Comparison of ENCODE assay signal across 8 cellular contexts in genomic region chr19:49469828-49470614, GRCh38. TPM values are rescaled to one million over a fixed set of nuclear protein-coding genes. Genes with fewer than 3 reads are reported as not detected.
A peak's percentile ranks its signal among the peaks of the same experiment; 100 is the strongest.
DNase-seq lines count a peak whose midpoint lies in the region; ATAC-seq and TF ChIP-seq lines count a peak whose summit lies in the region.

No MANE protein-coding gene starts in this region.

- DNase-seq in effector memory CD4-positive, alpha-beta T cell, result peak; percentile 71 to 83 (median 77)
- DNase-seq in stimulated activated CD8-positive, alpha-beta memory T cell treated with anti-CD3 and anti-CD28 coated beads, Interleukin-7, amount 100 ng/mL, for 48 hours (ENCODE audit: extremely low read depth in 1 of 2, low read depth in 1 of 2), result peak; percentile 87 to 88
- DNase-seq in HuH-7.5 (ENCODE audit: low spot score) (no peak), cerebellum (ENCODE audit: low spot score) (no peak), NCI-H526 (lab: John Stamatoyannopoulos, UW) (no peak)

- peaks cover 55% of the 10 kb centered on the region for H3K4me1 ChIP-seq in effector memory CD4-positive, alpha-beta T cell (ENCODE audit: control insufficient read depth, insufficient read depth, low read length, poor library complexity, severe bottlenecking)

- H3K27me3 ChIP-seq in effector memory CD4-positive, alpha-beta T cell (replicated peaks; ENCODE audit: control insufficient read depth, insufficient read depth, low read length, poor library complexity, severe bottlenecking), result no peaks in the 10 kb centered on the region

- ATAC-seq in GM18505 (IDR thresholded peaks at IDR 0.05; ENCODE audit: unreplicated experiment) (no peak), HG02840 (IDR thresholded peaks at IDR 0.05; ENCODE audit: low FRiP score, unreplicated experiment) (peak; percentile 45)
- peak; percentile 34 to 46 for ATAC-seq in activated CD4-positive, CD25-positive, alpha-beta regulatory T cell treated with anti-CD3 and anti-CD28 coated beads, Interleukin-2, amount 50 U/mL, for 24 hours

- peaks cover 14% of the 10 kb centered on the region for H3K36me3 ChIP-seq in effector memory CD4-positive, alpha-beta T cell (ENCODE audit: control insufficient read depth, insufficient read depth, low read length)

- no peak overlapping the region for H3K4me3 ChIP-seq in effector memory CD4-positive, alpha-beta T cell (ENCODE audit: insufficient read depth, low read depth, low read length, poor library complexity, severe bottlenecking)

- peak overlapping the region; percentile 93 for H3K27ac ChIP-seq in effector memory CD4-positive, alpha-beta T cell (ENCODE audit: insufficient read depth, low read length, poor library complexity, severe bottlenecking)

- peak; percentile 36 for TF ChIP-seq POLR2A in GM18505 (IDR thresholded peaks at IDR 0.05; ENCODE audit: borderline replicate concordance, extremely low read depth, insufficient read depth, insufficient read length)

- no peaks in the 10 kb centered on the region for H3K9me3 ChIP-seq in effector memory CD4-positive, alpha-beta T cell (ENCODE audit: control insufficient read depth, low read length)

RNA-seq across cellular contexts. Expression of gene FLT3LG, which starts 4.0 kb away (rescaled TPM):
- total RNA-seq in cerebellum, result 0.36 TPM

RNA-seq across cellular contexts. Expression of gene ALDH16A1, which starts 17.0 kb away (rescaled TPM):
- total RNA-seq in cerebellum, result 6.4 TPM

RNA-seq across cellular contexts. Expression of gene RPL13A, which starts 17.4 kb away (rescaled TPM):
- 1,311 TPM for total RNA-seq in cerebellum

RNA-seq across cellular contexts. Expression of gene PIH1D1, which starts 18.4 kb away (rescaled TPM):
- total RNA-seq in cerebellum, result 32.2 TPM

RNA-seq across cellular contexts. Expression of gene RPS11, which starts 26.2 kb away (rescaled TPM):
- 1,480 TPM for total RNA-seq in cerebellum

Comparison
In these comparisons a context has a peak if more than half of its experiments do, and no peak if none do; other contexts are left out.
1. DNase-seq: peak in effector memory CD4-positive, alpha-beta T cell (3 of 3) and stimulated activated CD8-positive, alpha-beta memory T cell treated with anti-CD3 and anti-CD28 coated beads, Interleukin-7, amount 100 ng/mL, for 48 hours (2 of 2); none in HuH-7.5 (single experiment), cerebellum (single experiment) and NCI-H526 (0 of 2).